In the genomic region with DNA sequence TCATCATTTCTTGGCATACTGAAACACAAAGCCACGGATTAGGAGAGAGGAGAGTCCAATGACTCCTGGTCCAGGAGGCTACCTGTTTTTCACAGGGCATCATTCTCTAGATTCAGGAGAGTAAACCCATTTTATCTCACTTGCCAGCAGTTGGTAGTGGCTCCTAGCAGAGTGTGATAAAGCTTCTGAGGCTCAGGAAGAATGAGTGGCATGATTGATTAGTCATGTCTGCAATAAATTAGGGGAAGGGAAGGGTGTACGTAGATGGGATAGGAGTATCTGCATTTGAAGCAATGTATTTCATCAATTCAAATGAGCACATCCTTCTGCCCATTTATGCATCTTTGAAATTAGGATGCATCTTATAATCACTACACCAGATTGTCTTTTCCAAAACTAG, we compare ENCODE assay signal across 39 cellular contexts.
"Had no signal": no experiment of that assay in that cellular context is flagged by ENCODE, and none has a peak within 500 bp of the region (broad histone marks: within the 10 kb centered on the region; RNA-seq: fewer than 3 reads in every experiment).

No MANE protein-coding gene starts in this region.

- H3K4me3 ChIP-seq: ascending aorta, cardiac muscle cell, colonic mucosa had no signal

- H3K4me1 ChIP-seq: ascending aorta, colonic mucosa had no signal

- H3K4me3 Mint-ChIP-seq: activated CD4-positive, alpha-beta memory T cell treated with anti-CD3 and anti-CD28 coated beads, Interleukin-2, amount 10 ng/mL, durations not matched to agents 7 days and 5 days; activated CD4-positive, alpha-beta T cell treated with anti-CD3 and anti-CD28 coated beads for 36 hours; activated CD4-positive, alpha-beta T cell treated with anti-CD3 and anti-CD28 coated beads, Interleukin-2, amount 10 ng/mL, durations not matched to agents 7 days and 5 days; activated CD8-positive, alpha-beta memory T cell treated with anti-CD3 and anti-CD28 coated beads, Interleukin-2, amount 10 ng/mL, durations not matched to agents 7 days and 5 days; activated CD8-positive, alpha-beta T cell treated with anti-CD3 and anti-CD28 coated beads, Interleukin-2, amount 10 ng/mL, durations not matched to agents 7 days and 5 days; activated naive CD4-positive, alpha-beta T cell treated with anti-CD3 and anti-CD28 coated beads, Interleukin-2, amount 10 ng/mL, durations not matched to agents 7 days and 5 days; activated naive CD4-positive, alpha-beta T cell treated with anti-CD3 and anti-CD28 coated beads, Interleukin-2, amount 50 U/mL, for 24 hours; activated naive CD8-positive, alpha-beta T cell; activated naive CD8-positive, alpha-beta T cell treated with anti-CD3 and anti-CD28 coated beads, Interleukin-2, amount 10 ng/mL, durations not matched to agents 7 days and 5 days; activated naive CD8-positive, alpha-beta T cell treated with anti-CD3 and anti-CD28 coated beads, Interleukin-2, amount 50 U/mL, for 24 hours; activated T-cell treated with anti-CD3 and anti-CD28 coated beads, Interleukin-2, amount 50 U/mL, for 24 hours; brain; central memory CD8-positive, alpha-beta T cell; T-helper 1 cell treated with Interleukin-12 subunit alpha and Interleukin-12 subunit beta and Interleukin-4 antibody, amounts not matched to agents 30 μg/mL and 1 μg/mL, for 36 hours; T-helper 2 cell treated with Interferon-gamma antibody and Interleukin-4, amounts not matched to agents 5 μg/mL and 100 μg/mL, for 36 hours; WTC11 had no signal

- H3K9me3 Mint-ChIP-seq: activated CD4-positive, alpha-beta memory T cell treated with anti-CD3 and anti-CD28 coated beads, Interleukin-2, amount 10 ng/mL, durations not matched to agents 7 days and 5 days; activated CD4-positive, alpha-beta T cell treated with anti-CD3 and anti-CD28 coated beads, Interleukin-2, amount 10 ng/mL, durations not matched to agents 7 days and 5 days; activated naive CD4-positive, alpha-beta T cell treated with anti-CD3 and anti-CD28 coated beads, Interleukin-2, amount 10 ng/mL, durations not matched to agents 7 days and 5 days; activated naive CD4-positive, alpha-beta T cell treated with anti-CD3 and anti-CD28 coated beads, Interleukin-2, amount 50 U/mL, for 24 hours; activated naive CD8-positive, alpha-beta T cell treated with anti-CD3 and anti-CD28 coated beads, Interleukin-2, amount 10 ng/mL, durations not matched to agents 7 days and 5 days; activated naive CD8-positive, alpha-beta T cell treated with anti-CD3 and anti-CD28 coated beads, Interleukin-2, amount 50 U/mL, for 24 hours; activated T-cell treated with anti-CD3 and anti-CD28 coated beads, Interleukin-2, amount 50 U/mL, for 24 hours; activated T-helper 2 cell treated with anti-CD3 and anti-CD28 coated beads, Interferon-gamma antibody, Interleukin-2, Interleukin-4, amounts not matched to agents 10 μg/mL and 5 μg/mL and 100 μg/mL, durations not matched to agents 14 hours and 24 hours and 36 hours; brain; central memory CD8-positive, alpha-beta T cell; T-helper 1 cell treated with Interleukin-12 subunit alpha and Interleukin-12 subunit beta and Interleukin-4 antibody, amounts not matched to agents 30 μg/mL and 1 μg/mL, for 36 hours; T-helper 2 cell treated with Interferon-gamma antibody and Interleukin-4, amounts not matched to agents 5 μg/mL and 100 μg/mL, for 36 hours; WTC11 had no signal

- FAIRE-seq: bronchial epithelial cell had no signal

- H3K36me3 ChIP-seq: colonic mucosa had no signal

- DNase-seq: activated CD4-positive, alpha-beta memory T cell treated with anti-CD3 and anti-CD28 coated beads, Interleukin-2, amount 10 ng/mL, durations not matched to agents 7 days and 5 days; activated CD4-positive, alpha-beta T cell treated with anti-CD3 and anti-CD28 coated beads for 1 hour; activated CD4-positive, alpha-beta T cell treated with anti-CD3 and anti-CD28 coated beads for 36 hours; activated CD4-positive, alpha-beta T cell treated with anti-CD3 and anti-CD28 coated beads for 48 hours; activated CD4-positive, alpha-beta T cell treated with anti-CD3 and anti-CD28 coated beads, Interleukin-2, amount 10 ng/mL, durations not matched to agents 7 days and 5 days; activated CD4-positive, alpha-beta T cell treated with anti-CD3 and anti-CD28 coated beads, Interleukin-2, amount 50 U/mL, for 48 hours; activated CD4-positive, CD25-positive, alpha-beta regulatory T cell; activated CD8-positive, alpha-beta memory T cell treated with anti-CD3 and anti-CD28 coated beads for 24 hours; activated CD8-positive, alpha-beta memory T cell treated with anti-CD3 and anti-CD28 coated beads, Interleukin-2, amount 10 ng/mL, durations not matched to agents 7 days and 5 days; activated CD8-positive, alpha-beta memory T cell treated with anti-CD3 and anti-CD28 coated beads, Interleukin-2, amount 50 U/mL, for 48 hours; activated CD8-positive, alpha-beta T cell treated with anti-CD3 and anti-CD28 coated beads, Interleukin-2, amount 10 ng/mL, durations not matched to agents 7 days and 5 days; activated effector memory CD4-positive, alpha-beta T cell treated with Interleukin-2 at 50 U/mL for 16 hours; activated gamma-delta T cell; activated naive CD4-positive, alpha-beta T cell treated with anti-CD3 and anti-CD28 coated beads, Interleukin-2, amount 10 ng/mL, durations not matched to agents 7 days and 5 days; activated naive CD4-positive, alpha-beta T cell treated with Interleukin-2 at 50 U/mL for 16 hours; activated naive CD8-positive, alpha-beta T cell treated with anti-CD3 and anti-CD28 coated beads, Interleukin-2, amount 10 ng/mL, durations not matched to agents 7 days and 5 days; activated naive CD8-positive, alpha-beta T cell treated with anti-CD3 and anti-CD28 coated beads, Interleukin-2, amount 50 U/mL, for 24 hours; activated T-cell treated with anti-CD3 and anti-CD28 coated beads, Interleukin-2, amount 50 U/mL, for 24 hours; activated T-cell treated with anti-CD3 and anti-CD28 coated beads, Interleukin-2, amount 50 U/mL, for 48 hours; amygdala; anterior cingulate cortex; caudate nucleus; cerebellar nuclear complex; colonic mucosa; T-helper 2 cell; T-helper 9 cell; WERI-Rb-1 had no signal

- H3K9me3 ChIP-seq: ascending aorta, colonic mucosa had no signal

- H3K27ac Mint-ChIP-seq: activated CD4-positive, alpha-beta memory T cell treated with anti-CD3 and anti-CD28 coated beads, Interleukin-2, amount 10 ng/mL, durations not matched to agents 7 days and 5 days; activated CD4-positive, alpha-beta T cell treated with anti-CD3 and anti-CD28 coated beads for 36 hours; activated CD4-positive, alpha-beta T cell treated with anti-CD3 and anti-CD28 coated beads, Interleukin-2, amount 10 ng/mL, durations not matched to agents 7 days and 5 days; activated CD8-positive, alpha-beta memory T cell treated with anti-CD3 and anti-CD28 coated beads, Interleukin-2, amount 10 ng/mL, durations not matched to agents 7 days and 5 days; activated CD8-positive, alpha-beta T cell treated with anti-CD3 and anti-CD28 coated beads, Interleukin-2, amount 10 ng/mL, durations not matched to agents 7 days and 5 days; activated naive CD4-positive, alpha-beta T cell treated with anti-CD3 and anti-CD28 coated beads, Interleukin-2, amount 10 ng/mL, durations not matched to agents 7 days and 5 days; activated naive CD4-positive, alpha-beta T cell treated with anti-CD3 and anti-CD28 coated beads, Interleukin-2, amount 50 U/mL, for 24 hours; activated naive CD8-positive, alpha-beta T cell; activated naive CD8-positive, alpha-beta T cell treated with anti-CD3 and anti-CD28 coated beads, Interleukin-2, amount 10 ng/mL, durations not matched to agents 7 days and 5 days; activated naive CD8-positive, alpha-beta T cell treated with anti-CD3 and anti-CD28 coated beads, Interleukin-2, amount 50 U/mL, for 24 hours; activated T-cell treated with anti-CD3 and anti-CD28 coated beads, Interleukin-2, amount 50 U/mL, for 24 hours; activated T-helper 2 cell treated with anti-CD3 and anti-CD28 coated beads, Interferon-gamma antibody, Interleukin-2, Interleukin-4, amounts not matched to agents 10 μg/mL and 5 μg/mL and 100 μg/mL, durations not matched to agents 14 hours and 24 hours and 36 hours; brain; T-helper 1 cell treated with Interleukin-12 subunit alpha and Interleukin-12 subunit beta and Interleukin-4 antibody, amounts not matched to agents 30 μg/mL and 1 μg/mL, for 36 hours; T-helper 2 cell treated with Interferon-gamma antibody and Interleukin-4, amounts not matched to agents 5 μg/mL and 100 μg/mL, for 36 hours; WTC11 had no signal

- H3K27ac ChIP-seq: ascending aorta, cardiac muscle cell, colonic mucosa, WERI-Rb-1 had no signal

- H3K36me3 Mint-ChIP-seq: activated CD8-positive, alpha-beta memory T cell treated with anti-CD3 and anti-CD28 coated beads, Interleukin-2, amount 10 ng/mL, durations not matched to agents 7 days and 5 days; activated naive CD8-positive, alpha-beta T cell treated with anti-CD3 and anti-CD28 coated beads, Interleukin-2, amount 10 ng/mL, durations not matched to agents 7 days and 5 days had no signal

- ATAC-seq: activated CD4-positive, alpha-beta T cell treated with anti-CD3 and anti-CD28 coated beads for 36 hours; activated CD4-positive, CD25-positive, alpha-beta regulatory T cell treated with anti-CD3 and anti-CD28 coated beads, Interleukin-2, amount 50 U/mL, for 24 hours; activated CD8-positive, alpha-beta memory T cell treated with anti-CD3 and anti-CD28 coated beads, Interleukin-2, amount 10 ng/mL, durations not matched to agents 7 days and 5 days; activated CD8-positive, alpha-beta T cell treated with anti-CD3 and anti-CD28 coated beads, Interleukin-2, amount 10 ng/mL, durations not matched to agents 7 days and 5 days; activated naive CD8-positive, alpha-beta T cell treated with anti-CD3 and anti-CD28 coated beads, Interleukin-2, amount 50 U/mL, for 24 hours; WTC11 had no signal

- H3K27me3 Mint-ChIP-seq: activated CD4-positive, alpha-beta memory T cell treated with anti-CD3 and anti-CD28 coated beads, Interleukin-2, amount 10 ng/mL, durations not matched to agents 7 days and 5 days; activated CD4-positive, alpha-beta T cell treated with anti-CD3 and anti-CD28 coated beads for 36 hours; activated CD4-positive, alpha-beta T cell treated with anti-CD3 and anti-CD28 coated beads, Interleukin-2, amount 10 ng/mL, durations not matched to agents 7 days and 5 days; activated CD8-positive, alpha-beta memory T cell treated with anti-CD3 and anti-CD28 coated beads, Interleukin-2, amount 10 ng/mL, durations not matched to agents 7 days and 5 days; activated naive CD4-positive, alpha-beta T cell treated with anti-CD3 and anti-CD28 coated beads, Interleukin-2, amount 50 U/mL, for 24 hours; activated naive CD8-positive, alpha-beta T cell; activated naive CD8-positive, alpha-beta T cell treated with anti-CD3 and anti-CD28 coated beads, Interleukin-2, amount 50 U/mL, for 24 hours; activated T-cell treated with anti-CD3 and anti-CD28 coated beads, Interleukin-2, amount 50 U/mL, for 24 hours; brain; central memory CD8-positive, alpha-beta T cell had no signal

- H3K27me3 ChIP-seq: ascending aorta, cardiac muscle cell, colonic mucosa had no signal
